ENCODE assay signal across 8 cellular contexts in genomic region chr12:79933043-79933442, GRCh38. TPM values are rescaled to one million over a fixed set of nuclear protein-coding genes. Genes with fewer than 3 reads are reported as not detected.
A peak's percentile ranks its signal among the peaks of the same experiment; 100 is the strongest.
DNase-seq lines count a peak whose midpoint lies in the region; ATAC-seq and TF ChIP-seq lines count a peak whose summit lies in the region.

No MANE protein-coding gene starts in this region.

- H4K20me1 ChIP-seq in SK-N-SH (ENCODE audit: insufficient read depth): peaks cover 49% of the 10 kb centered on the region

- H3K4me3 ChIP-seq in SK-N-SH (ENCODE audit: low read depth in 2 of 2, low read length in 1 of 2) (peak overlapping the region; percentile 79 to 98), iPS-18c (ENCODE audit: insufficient read depth, low read depth, low read length) (peak overlapping the region; percentile 90)

- TF ChIP-seq CTCF in SK-N-SH (IDR thresholded peaks at IDR 0.05): no peak
- TF ChIP-seq CTCF in GM10248 (IDR thresholded peaks at IDR 0.05; ENCODE audit: control extremely low read depth, extremely low read depth, low read depth, missing control alignments): no peak

- H3K79me2 ChIP-seq in SK-N-SH (ENCODE audit: insufficient read depth): peaks cover 94% of the 10 kb centered on the region

- H3K9me3 ChIP-seq in SK-N-SH: no peaks in the 10 kb centered on the region
- no peaks in the 10 kb centered on the region for H3K9me3 ChIP-seq in iPS-18c (ENCODE audit: control insufficient read depth, insufficient read depth, low read length)

- DNase-seq in SK-N-SH (no peak), DMS114 treated with DMSO at 0.1 percent for 48 hours (lab: John Stamatoyannopoulos, UW; ENCODE audit: unreplicated experiment) (no peak), GM10248 (ENCODE audit: extremely low spot score) (no peak)
- DNase-seq in activated CD8-positive, alpha-beta T cell treated with anti-CD3 and anti-CD28 coated beads, Interleukin-2, amount 10 ng/mL, durations not matched to agents 7 days and 5 days: no peak
- DNase-seq in stimulated activated naive CD8-positive, alpha-beta T cell treated with anti-CD3 and anti-CD28 coated beads, Interleukin-15, amount 100 ng/mL, for 72 hours: no peak

- no peaks in the 10 kb centered on the region for H3K27me3 ChIP-seq in SK-N-SH (ENCODE audit: insufficient read depth)

- H3K9me3 Mint-ChIP-seq in activated CD8-positive, alpha-beta T cell treated with anti-CD3 and anti-CD28 coated beads, Interleukin-2, amount 10 ng/mL, durations not matched to agents 7 days and 5 days (ENCODE audit: insufficient read depth): no peaks in the 10 kb centered on the region
- H3K9me3 Mint-ChIP-seq in stimulated activated naive CD8-positive, alpha-beta T cell treated with anti-CD3 and anti-CD28 coated beads, Interleukin-15, amount 100 ng/mL, for 72 hours: no peaks in the 10 kb centered on the region

- peaks cover 0 to 11% of the 10 kb centered on the region in 2 experiments; a peak in 3 of 4 replicates for H3K4me1 ChIP-seq in SK-N-SH (ENCODE audit: control insufficient read depth in 1 of 2, insufficient read depth in 2 of 2, low read depth in 1 of 2, low read length in 1 of 2)

- H3K4me1 Mint-ChIP-seq in activated CD8-positive, alpha-beta T cell treated with anti-CD3 and anti-CD28 coated beads, Interleukin-2, amount 10 ng/mL, durations not matched to agents 7 days and 5 days (ENCODE audit: low read depth): peaks cover 52% of the 10 kb centered on the region
- H3K4me1 Mint-ChIP-seq in stimulated activated naive CD8-positive, alpha-beta T cell treated with anti-CD3 and anti-CD28 coated beads, Interleukin-15, amount 100 ng/mL, for 72 hours: peaks cover 57% of the 10 kb centered on the region

- TF ChIP-seq EP300 in SK-N-SH (IDR thresholded peaks at IDR 0.05; ENCODE audit: borderline replicate concordance in 1 of 2, low read depth in 1 of 2, low read length in 1 of 2): no peak

- peak overlapping the region; percentile 80 for H3K4me2 ChIP-seq in SK-N-SH

- 61% methylated on average over 2 of the region's 2 CpGs for WGBS in SK-N-SH (ENCODE audit: low lambda C conversion rate)

- peaks cover 0 to 6% of the 10 kb centered on the region in 2 experiments for H3K36me3 ChIP-seq in SK-N-SH (replicated peaks in 1 of 2; ENCODE audit: control insufficient read depth in 1 of 2, insufficient read depth in 2 of 2, low read length in 1 of 2)

- no peak overlapping the region for H2AFZ ChIP-seq in SK-N-SH (ENCODE audit: low read depth)

- peak overlapping the region in 1 of 2 experiments; percentile 95; a peak in 1 of 4 replicates for H3K27ac ChIP-seq in SK-N-SH (ENCODE audit: low read depth in 2 of 2, low read length in 1 of 2)

- CTCF ChIA-PET in SK-N-SH (lab: Yijun Ruan, JAX): no interaction called here
- CTCF ChIA-PET in activated CD8-positive, alpha-beta T cell treated with anti-CD3 and anti-CD28 coated beads, Interleukin-2, amount 10 ng/mL, durations not matched to agents 7 days and 5 days (lab: Charles Lee): interaction anchor here (1.8 to 2.3 kb wide), 2 partner anchors 47 to 254 kb away, joined by 7 to 9 read pairs; no protein-coding TSS in a partner anchor
- CTCF ChIA-PET in GM10248 (lab: Yijun Ruan, JAX): no interaction called here

- peak overlapping the region; percentile 87 for H3K9ac ChIP-seq in SK-N-SH

- peak overlapping the region; percentile 82 for H3K4me3 Mint-ChIP-seq in activated CD8-positive, alpha-beta T cell treated with anti-CD3 and anti-CD28 coated beads, Interleukin-2, amount 10 ng/mL, durations not matched to agents 7 days and 5 days
- H3K4me3 Mint-ChIP-seq in stimulated activated naive CD8-positive, alpha-beta T cell treated with anti-CD3 and anti-CD28 coated beads, Interleukin-15, amount 100 ng/mL, for 72 hours: peak overlapping the region; percentile 87 to 91

- H3K27me3 Mint-ChIP-seq in activated CD8-positive, alpha-beta T cell treated with anti-CD3 and anti-CD28 coated beads, Interleukin-2, amount 10 ng/mL, durations not matched to agents 7 days and 5 days (ENCODE audit: low read depth): no peaks in the 10 kb centered on the region
- no peaks in the 10 kb centered on the region for H3K27me3 Mint-ChIP-seq in stimulated activated naive CD8-positive, alpha-beta T cell treated with anti-CD3 and anti-CD28 coated beads, Interleukin-15, amount 100 ng/mL, for 72 hours

- POLR2A ChIA-PET in SK-N-SH (lab: Yijun Ruan, JAX) (no interaction called here), GM10248 (lab: Yijun Ruan, JAX) (no interaction called here)
- POLR2A ChIA-PET in activated CD8-positive, alpha-beta T cell treated with anti-CD3 and anti-CD28 coated beads, Interleukin-2, amount 10 ng/mL, durations not matched to agents 7 days and 5 days (lab: Charles Lee): no interaction called here

- H3K27ac Mint-ChIP-seq in activated CD8-positive, alpha-beta T cell treated with anti-CD3 and anti-CD28 coated beads, Interleukin-2, amount 10 ng/mL, durations not matched to agents 7 days and 5 days: peak overlapping the region; percentile 98
- no peak overlapping the region for H3K27ac Mint-ChIP-seq in stimulated activated naive CD8-positive, alpha-beta T cell treated with anti-CD3 and anti-CD28 coated beads, Interleukin-15, amount 100 ng/mL, for 72 hours

- no peak for ATAC-seq in SK-N-SH treated with all-trans-retinoic acid at 6 μM for 48 hours
- no peak for ATAC-seq in activated CD8-positive, alpha-beta T cell treated with anti-CD3 and anti-CD28 coated beads, Interleukin-2, amount 10 ng/mL, durations not matched to agents 7 days and 5 days
- ATAC-seq in stimulated activated naive CD8-positive, alpha-beta T cell treated with anti-CD3 and anti-CD28 coated beads, Interleukin-15, amount 100 ng/mL, for 72 hours: no peak
- no peak for ATAC-seq in HG03196 (IDR thresholded peaks at IDR 0.05; ENCODE audit: unreplicated experiment)

- H3K36me3 Mint-ChIP-seq in activated CD8-positive, alpha-beta T cell treated with anti-CD3 and anti-CD28 coated beads, Interleukin-2, amount 10 ng/mL, durations not matched to agents 7 days and 5 days (ENCODE audit: low read depth): peaks cover 19% of the 10 kb centered on the region

- no peak for TF ChIP-seq RAD21 in SK-N-SH (IDR thresholded peaks at IDR 0.05; ENCODE audit: low read length)

- no peaks in the 10 kb centered on the region for H3K9me2 ChIP-seq in SK-N-SH

- peaks cover 7% of the 10 kb centered on the region for H3F3A ChIP-seq in SK-N-SH (replicated peaks; ENCODE audit: insufficient read depth)

TF ChIP-seq in SK-N-SH, 30 proteins besides CTCF, POLR2A, EP300 and RAD21 (continues in another document):
- TF ChIP-seq USF2 (IDR thresholded peaks at IDR 0.05; ENCODE audit: borderline replicate concordance, low read depth, low read length) (no peak), MXI1 (IDR thresholded peaks at IDR 0.05; ENCODE audit: low read depth, low read length) (no peak), JUND (IDR thresholded peaks at IDR 0.05) (no peak), MEF2A (IDR thresholded peaks at IDR 0.05; ENCODE audit: borderline replicate concordance, low read depth) (no peak)

TF ChIP-seq in SK-N-SH treated with all-trans-retinoic acid at 6 μM for 48 hours, 23 proteins besides CTCF, POLR2A, EP300 and RAD21:
- TF ChIP-seq ZNF565 (CRISPR knock-in tag; conservative IDR thresholded peaks at IDR 0.05; ENCODE audit: low read depth): no peak
TF ChIP-seq in SK-N-SH treated with all-trans-retinoic acid at 6 μM for 48 hours: peak in this region for 0.

RNA-seq across cellular contexts. Expression of gene PPP1R12A, which starts 1.9 kb away (rescaled TPM):
- 26.0 and 39.0 TPM in 2 replicates for polyA plus RNA-seq in SK-N-SH (2012; rRNA removed)
- polyA plus RNA-seq in SK-N-SH (2012; cell fraction: cytosol; rRNA removed): 31.0 and 40.0 TPM in 2 replicates
- 38.3 and 80.8 TPM in 2 replicates for polyA plus RNA-seq in SK-N-SH (2012; cell fraction: nucleus; rRNA removed)
- total RNA-seq in activated CD8-positive, alpha-beta T cell treated with anti-CD3 and anti-CD28 coated beads, Interleukin-2, amount 10 ng/mL, durations not matched to agents 7 days and 5 days: 10 to 100 TPM; 86.5 to 90.8 TPM
